Comparison of ENCODE assay signal across 19 cellular contexts in the genomic region with DNA sequence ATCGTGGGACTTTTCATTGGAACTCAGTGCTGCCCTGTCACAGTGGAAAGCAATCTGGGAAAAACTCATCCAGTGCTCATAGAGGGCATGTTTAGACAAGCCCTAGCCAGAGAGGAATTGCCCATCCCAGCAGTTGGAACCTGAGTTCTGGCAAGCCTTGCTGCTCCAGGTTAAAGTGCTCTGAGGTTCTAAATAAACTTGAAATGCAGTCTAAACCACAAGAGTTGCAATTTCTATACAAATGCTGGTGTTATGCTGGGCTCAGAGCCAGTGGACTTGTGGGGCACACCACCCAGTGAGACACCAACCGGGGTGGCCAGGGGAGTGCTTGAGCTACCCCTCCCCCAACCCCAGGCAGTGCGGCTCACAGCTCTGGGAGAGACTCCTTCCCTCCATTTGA.
"Had no signal": no experiment of that assay in that cellular context is flagged by ENCODE, and none has a peak within 500 bp of the region (broad histone marks: within the 10 kb centered on the region; RNA-seq: fewer than 3 reads in every experiment).

No MANE protein-coding gene starts in this region.

- H3K4me1 Mint-ChIP-seq: activated CD8-positive, alpha-beta memory T cell treated with anti-CD3 and anti-CD28 coated beads, Interleukin-2, amount 10 ng/mL, durations not matched to agents 7 days and 5 days; activated naive CD4-positive, alpha-beta T cell treated with anti-CD3 and anti-CD28 coated beads, Interleukin-2, amount 10 ng/mL, durations not matched to agents 7 days and 5 days; immature natural killer cell; neural progenitor cell; stimulated activated memory B cell treated with anti-CD40 and anti-IgM and Interleukin-4, amounts not matched to agents 10 μg/mL and 1 μg/mL and 100 μg/mL, for 72 hours; T-helper 17 cell had no signal

- H3K36me3 Mint-ChIP-seq: activated CD4-positive, alpha-beta memory T cell treated with anti-CD3 and anti-CD28 coated beads for 36 hours; neural progenitor cell had no signal

- H3K4me3 Mint-ChIP-seq: activated CD4-positive, alpha-beta memory T cell treated with anti-CD3 and anti-CD28 coated beads for 36 hours; activated CD8-positive, alpha-beta memory T cell treated with anti-CD3 and anti-CD28 coated beads, Interleukin-2, amount 10 ng/mL, durations not matched to agents 7 days and 5 days; activated naive CD4-positive, alpha-beta T cell treated with anti-CD3 and anti-CD28 coated beads, Interleukin-2, amount 10 ng/mL, durations not matched to agents 7 days and 5 days; activated T-cell treated with anti-CD3 and anti-CD28 coated beads, Interleukin-2, amount 50 U/mL, for 24 hours; immature natural killer cell; neural progenitor cell; stimulated activated memory B cell treated with anti-CD40 and anti-IgM and Interleukin-4, amounts not matched to agents 10 μg/mL and 1 μg/mL and 100 μg/mL, for 72 hours; T-helper 17 cell had no signal

- H3K4me1 ChIP-seq: ascending aorta, esophagus muscularis mucosa, heart left ventricle, lower lobe of right lung, neural progenitor cell, pancreas, thyroid gland, uterus had no signal

- ATAC-seq: activated CD8-positive, alpha-beta memory T cell treated with anti-CD3 and anti-CD28 coated beads, Interleukin-2, amount 10 ng/mL, durations not matched to agents 7 days and 5 days; heart left ventricle; left cardiac atrium; lower lobe of right lung; pancreas; stimulated activated memory B cell treated with anti-CD40 and anti-IgM and Interleukin-4, amounts not matched to agents 10 μg/mL and 1 μg/mL and 100 μg/mL, for 72 hours; T-helper 17 cell had no signal

- H3K4me3 ChIP-seq: ascending aorta, esophagus muscularis mucosa, heart left ventricle, lower lobe of right lung, neural progenitor cell, pancreas, thyroid gland, uterus had no signal

- H3K9me3 ChIP-seq: ascending aorta, esophagus muscularis mucosa, heart left ventricle, lower lobe of right lung, pancreas, thyroid gland, uterus had no signal

- FAIRE-seq: frontal cortex, pancreas had no signal

- H3K27me3 Mint-ChIP-seq: activated CD4-positive, alpha-beta memory T cell treated with anti-CD3 and anti-CD28 coated beads for 36 hours; activated CD8-positive, alpha-beta memory T cell treated with anti-CD3 and anti-CD28 coated beads, Interleukin-2, amount 10 ng/mL, durations not matched to agents 7 days and 5 days; activated naive CD4-positive, alpha-beta T cell treated with anti-CD3 and anti-CD28 coated beads, Interleukin-2, amount 10 ng/mL, durations not matched to agents 7 days and 5 days; activated T-cell treated with anti-CD3 and anti-CD28 coated beads, Interleukin-2, amount 50 U/mL, for 24 hours; stimulated activated memory B cell treated with anti-CD40 and anti-IgM and Interleukin-4, amounts not matched to agents 10 μg/mL and 1 μg/mL and 100 μg/mL, for 72 hours; T-helper 17 cell had no signal

- H3K27me3 ChIP-seq: ascending aorta, esophagus muscularis mucosa, heart left ventricle, neural progenitor cell, thyroid gland, uterus had no signal

- H3K27ac Mint-ChIP-seq: activated CD4-positive, alpha-beta memory T cell treated with anti-CD3 and anti-CD28 coated beads for 36 hours; activated CD8-positive, alpha-beta memory T cell treated with anti-CD3 and anti-CD28 coated beads, Interleukin-2, amount 10 ng/mL, durations not matched to agents 7 days and 5 days; activated naive CD4-positive, alpha-beta T cell treated with anti-CD3 and anti-CD28 coated beads, Interleukin-2, amount 10 ng/mL, durations not matched to agents 7 days and 5 days; activated T-cell treated with anti-CD3 and anti-CD28 coated beads, Interleukin-2, amount 50 U/mL, for 24 hours; immature natural killer cell; neural progenitor cell had no signal

- H3K27ac ChIP-seq: ascending aorta, esophagus muscularis mucosa, heart left ventricle, lower lobe of right lung, neural progenitor cell, pancreas, thyroid gland, uterus, WERI-Rb-1 had no signal

- H3K36me3 ChIP-seq: ascending aorta, esophagus muscularis mucosa, heart left ventricle, lower lobe of right lung, neural progenitor cell, pancreas, thyroid gland, uterus, WERI-Rb-1 had no signal

- DNase-seq: activated CD4-positive, alpha-beta memory T cell treated with anti-CD3 and anti-CD28 coated beads for 36 hours; activated CD8-positive, alpha-beta memory T cell treated with anti-CD3 and anti-CD28 coated beads, Interleukin-2, amount 10 ng/mL, durations not matched to agents 7 days and 5 days; activated naive CD4-positive, alpha-beta T cell treated with anti-CD3 and anti-CD28 coated beads, Interleukin-2, amount 10 ng/mL, durations not matched to agents 7 days and 5 days; activated T-cell treated with anti-CD3 and anti-CD28 coated beads, Interleukin-2, amount 50 U/mL, for 24 hours; immature natural killer cell; left cardiac atrium; lower lobe of right lung; pancreas; stimulated activated CD4-positive, alpha-beta T cell treated with anti-CD3 and anti-CD28 coated beads, Interleukin-12 subunit alpha, Interleukin-12 subunit beta, amount 100 ng/mL, for 4 hours; T-helper 17 cell; thyroid gland; uterus; WERI-Rb-1 had no signal
